ENCODE assay signal across 16 cellular contexts in genomic region chr3:119944091-119944490, GRCh38.
A peak's percentile ranks its signal among the peaks of the same experiment; 100 is the strongest.
DNase-seq lines count a peak whose midpoint lies in the region; ATAC-seq and TF ChIP-seq lines count a peak whose summit lies in the region.
"Had no signal": no experiment of that assay in that cellular context is flagged by ENCODE, and none has a peak within 500 bp of the region (broad histone marks: within the 10 kb centered on the region; RNA-seq: fewer than 3 reads in every experiment).

No MANE protein-coding gene starts in this region.

- H3K4me3 ChIP-seq in Caco-2 (ENCODE audit: low read depth, low read length), result no peak overlapping the region
- H3K4me3 ChIP-seq: esophagus squamous epithelium had no signal

- H3K4me3 Mint-ChIP-seq in Caco-2 (ENCODE audit: unreplicated experiment), result no peak overlapping the region
- H3K4me3 Mint-ChIP-seq: CD14-positive monocyte had no signal

- H3K27me3 ChIP-seq in Caco-2 (replicated peaks; ENCODE audit: control insufficient read depth, insufficient read depth, low read length), result no peaks in the 10 kb centered on the region
- H3K27me3 ChIP-seq: esophagus squamous epithelium had no signal

- ATAC-seq in GM18498 (IDR thresholded peaks at IDR 0.05; ENCODE audit: unreplicated experiment) (peak; percentile 79), GM19467 (IDR thresholded peaks at IDR 0.05; ENCODE audit: unreplicated experiment) (peak; percentile 50), HG03159 (IDR thresholded peaks at IDR 0.05; ENCODE audit: unreplicated experiment) (peak; percentile 72)

- peak; percentile 35 for DNase-seq in amniotic epithelial cell (ENCODE audit: low read depth)
- DNase-seq in Caco-2, result no peak
- DNase-seq in HT-29 (ENCODE audit: low spot score), result no peak
- no peak for DNase-seq in ureter (ENCODE audit: low spot score)
- DNase-seq in COR-L47 (lab: John Stamatoyannopoulos, UW), result no peak
- DNase-seq: activated CD4-positive, alpha-beta T cell treated with anti-CD3 and anti-CD28 coated beads for 4 hours; activated naive CD4-positive, alpha-beta T cell; esophagus squamous epithelium; H7; NCI-H1105 treated with DMSO at 0.1 percent for 48 hours; NCI-H69; stimulated activated CD4-positive, alpha-beta T cell treated with anti-CD3 and anti-CD28 coated beads, Interleukin-15, amount 100 ng/mL, for 24 hours had no signal

- intact Hi-C loops in Caco-2 (cut with micrococcal nuclease; ENCODE audit: unreplicated experiment), result no loop called here

- H3K36me3 ChIP-seq in Caco-2 (ENCODE audit: control insufficient read depth, insufficient read depth, low read length), result no peaks in the 10 kb centered on the region

- no TSS peak for BruUV-seq in Caco-2 (replicated peaks; lab: Mats Ljungman, UMichigan)

- H3K4me1 ChIP-seq in Caco-2, result peaks cover 2% of the 10 kb centered on the region
- H3K4me1 ChIP-seq: esophagus squamous epithelium had no signal

- no peaks in the 10 kb centered on the region for H3K9me3 ChIP-seq in Caco-2
- H3K9me3 ChIP-seq: esophagus squamous epithelium had no signal

- H3K9me3 Mint-ChIP-seq in Caco-2 (ENCODE audit: unreplicated experiment), result no peaks in the 10 kb centered on the region
- H3K9me3 Mint-ChIP-seq: CD14-positive monocyte had no signal

- POLR2A ChIA-PET in Caco-2 (lab: Charles Lee), result no interaction called here

- H3K27ac Mint-ChIP-seq in Caco-2 (ENCODE audit: unreplicated experiment), result no peak overlapping the region

- H3K4me1 Mint-ChIP-seq in Caco-2 (ENCODE audit: low read depth, unreplicated experiment), result peaks cover 8% of the 10 kb centered on the region
- H3K4me1 Mint-ChIP-seq: CD14-positive monocyte had no signal

- no peak for TF ChIP-seq CTCF in Caco-2 (IDR thresholded peaks at IDR 0.05; ENCODE audit: insufficient read depth in 1 of 2, low read depth in 1 of 2, low read length in 1 of 2, severe bottlenecking in 1 of 2, unreplicated experiment in 1 of 2)

- CTCF ChIA-PET in Caco-2 (lab: Charles Lee), result no interaction called here

- H3K36me3 Mint-ChIP-seq in Caco-2 (ENCODE audit: insufficient read depth, unreplicated experiment), result peaks cover 5% of the 10 kb centered on the region

- H3K27me3 Mint-ChIP-seq in Caco-2 (ENCODE audit: insufficient read depth, unreplicated experiment), result no peaks in the 10 kb centered on the region
